Comparison of ENCODE assay signal across 2 cellular contexts in the genomic region with DNA sequence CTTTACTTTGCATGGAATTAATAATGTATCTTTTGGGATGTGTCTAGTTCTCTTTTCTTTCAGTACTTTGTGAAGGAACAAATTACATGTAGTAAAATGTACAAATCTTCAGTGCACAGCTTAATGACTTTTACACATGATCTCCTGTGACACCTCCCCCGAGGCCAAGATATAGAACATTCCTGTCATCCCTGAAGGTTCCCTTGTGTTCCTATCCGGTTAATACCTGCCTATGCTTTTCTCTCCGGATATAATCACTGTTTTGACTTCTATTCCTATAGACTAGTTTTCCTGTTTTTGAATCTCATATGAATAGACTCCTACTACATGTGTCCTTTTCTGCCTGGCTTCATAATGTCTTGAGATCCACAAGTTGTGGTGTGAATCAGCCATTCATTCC.
TF ChIP-seq lines count a peak whose summit lies in the region.

No MANE protein-coding gene starts in this region.

TF ChIP-seq in GM12878, 131 proteins besides CTCF, POLR2A, EP300 and RAD21 (continued from another document):
- TF ChIP-seq GATAD2B (conservative IDR thresholded peaks at IDR 0.05; ENCODE audit: low read depth): no peak
- TF ChIP-seq, protein P1, sequence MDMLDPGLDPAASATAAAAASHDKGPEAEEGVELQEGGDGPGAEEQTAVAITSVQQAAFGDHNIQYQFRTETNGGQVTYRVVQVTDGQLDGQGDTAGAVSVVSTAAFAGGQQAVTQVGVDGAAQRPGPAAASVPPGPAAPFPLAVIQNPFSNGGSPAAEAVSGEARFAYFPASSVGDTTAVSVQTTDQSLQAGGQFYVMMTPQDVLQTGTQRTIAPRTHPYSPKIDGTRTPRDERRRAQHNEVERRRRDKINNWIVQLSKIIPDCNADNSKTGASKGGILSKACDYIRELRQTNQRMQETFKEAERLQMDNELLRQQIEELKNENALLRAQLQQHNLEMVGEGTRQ (IDR thresholded peaks at IDR 0.05; ENCODE audit: borderline replicate concordance, low read depth, low read length): no peak
- no peak for TF ChIP-seq RFX5 (IDR thresholded peaks at IDR 0.05; ENCODE audit: low read depth, low read length)
- no peak for TF ChIP-seq YY1 (IDR thresholded peaks at IDR 0.05; ENCODE audit: low read depth, low read length)
- TF ChIP-seq RAD51 (IDR thresholded peaks at IDR 0.05): no peak
- TF ChIP-seq SRF (IDR thresholded peaks at IDR 0.05; ENCODE audit: low read depth in 2 of 2, low read length in 2 of 2): no peak
- no peak for TF ChIP-seq GABPA (IDR thresholded peaks at IDR 0.05; ENCODE audit: low read depth)
- TF ChIP-seq CHD2 (IDR thresholded peaks at IDR 0.05; ENCODE audit: borderline replicate concordance, low read depth, low read length): no peak
- no peak for TF ChIP-seq SIN3A (IDR thresholded peaks at IDR 0.05; ENCODE audit: low read depth, low read length)
- TF ChIP-seq CREM (IDR thresholded peaks at IDR 0.05; ENCODE audit: low read depth): no peak
- no peak for TF ChIP-seq TBL1XR1 (IDR thresholded peaks at IDR 0.05; ENCODE audit: low read depth, low read length)
- no peak for TF ChIP-seq BCL11A (IDR thresholded peaks at IDR 0.05; ENCODE audit: low read depth, low read length)

TF ChIP-seq in neural cell, 6 proteins besides CTCF, POLR2A, EP300 and RAD21:
- no peak for TF ChIP-seq EZH2 (IDR thresholded peaks at IDR 0.05; ENCODE audit: borderline replicate concordance, insufficient read depth, low read length, poor library complexity, severe bottlenecking)
- TF ChIP-seq POLR2AphosphoS5 (IDR thresholded peaks at IDR 0.05): peak; percentile 80
- TF ChIP-seq SMC3 (conservative IDR thresholded peaks at IDR 0.05; ENCODE audit: poor library complexity): no peak
- TF ChIP-seq TAF1 (IDR thresholded peaks at IDR 0.05; ENCODE audit: low read depth): no peak
- TF ChIP-seq MXI1 (conservative IDR thresholded peaks at IDR 0.05; ENCODE audit: poor library complexity, severe bottlenecking): no peak
- TF ChIP-seq, protein P2, sequence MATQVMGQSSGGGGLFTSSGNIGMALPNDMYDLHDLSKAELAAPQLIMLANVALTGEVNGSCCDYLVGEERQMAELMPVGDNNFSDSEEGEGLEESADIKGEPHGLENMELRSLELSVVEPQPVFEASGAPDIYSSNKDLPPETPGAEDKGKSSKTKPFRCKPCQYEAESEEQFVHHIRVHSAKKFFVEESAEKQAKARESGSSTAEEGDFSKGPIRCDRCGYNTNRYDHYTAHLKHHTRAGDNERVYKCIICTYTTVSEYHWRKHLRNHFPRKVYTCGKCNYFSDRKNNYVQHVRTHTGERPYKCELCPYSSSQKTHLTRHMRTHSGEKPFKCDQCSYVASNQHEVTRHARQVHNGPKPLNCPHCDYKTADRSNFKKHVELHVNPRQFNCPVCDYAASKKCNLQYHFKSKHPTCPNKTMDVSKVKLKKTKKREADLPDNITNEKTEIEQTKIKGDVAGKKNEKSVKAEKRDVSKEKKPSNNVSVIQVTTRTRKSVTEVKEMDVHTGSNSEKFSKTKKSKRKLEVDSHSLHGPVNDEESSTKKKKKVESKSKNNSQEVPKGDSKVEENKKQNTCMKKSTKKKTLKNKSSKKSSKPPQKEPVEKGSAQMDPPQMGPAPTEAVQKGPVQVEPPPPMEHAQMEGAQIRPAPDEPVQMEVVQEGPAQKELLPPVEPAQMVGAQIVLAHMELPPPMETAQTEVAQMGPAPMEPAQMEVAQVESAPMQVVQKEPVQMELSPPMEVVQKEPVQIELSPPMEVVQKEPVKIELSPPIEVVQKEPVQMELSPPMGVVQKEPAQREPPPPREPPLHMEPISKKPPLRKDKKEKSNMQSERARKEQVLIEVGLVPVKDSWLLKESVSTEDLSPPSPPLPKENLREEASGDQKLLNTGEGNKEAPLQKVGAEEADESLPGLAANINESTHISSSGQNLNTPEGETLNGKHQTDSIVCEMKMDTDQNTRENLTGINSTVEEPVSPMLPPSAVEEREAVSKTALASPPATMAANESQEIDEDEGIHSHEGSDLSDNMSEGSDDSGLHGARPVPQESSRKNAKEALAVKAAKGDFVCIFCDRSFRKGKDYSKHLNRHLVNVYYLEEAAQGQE (IDR thresholded peaks at IDR 0.05; ENCODE audit: borderline replicate concordance): peak; percentile 67
